Comparison of ENCODE assay signal across 24 cellular contexts in the genomic region with DNA sequence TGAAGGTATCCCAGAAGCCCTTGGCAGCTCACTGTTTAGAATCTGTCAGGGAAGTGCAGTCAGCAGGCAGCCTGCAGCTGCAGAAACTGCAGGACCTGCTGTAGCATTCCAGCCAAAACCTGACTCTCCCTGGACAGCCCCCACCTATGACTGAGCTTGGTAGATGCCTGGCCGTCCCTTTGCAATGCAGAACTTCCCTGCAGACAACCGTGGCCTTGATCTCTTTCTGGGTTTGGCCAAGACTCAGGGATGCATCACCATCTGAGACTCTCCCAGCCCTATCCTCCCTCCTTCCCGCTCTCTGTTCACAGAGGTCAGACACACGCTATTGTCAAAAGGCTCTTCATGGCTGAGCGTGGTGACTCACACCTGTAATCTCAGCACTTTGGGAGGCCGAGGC.
DNase-seq lines count a peak whose midpoint lies in the region; ATAC-seq, FAIRE-seq and TF ChIP-seq lines count a peak whose summit lies in the region.
"Had no signal": no experiment of that assay in that cellular context is flagged by ENCODE, and none has a peak within 500 bp of the region (broad histone marks: within the 10 kb centered on the region; RNA-seq: fewer than 3 reads in every experiment).

No MANE protein-coding gene starts in this region.

- peaks cover 55% of the 10 kb centered on the region for H3K4me1 ChIP-seq in BLaER1
- H3K4me1 ChIP-seq in astrocyte (ENCODE audit: insufficient read depth, low read length): no peaks in the 10 kb centered on the region
- no peaks in the 10 kb centered on the region for H3K4me1 ChIP-seq in neuronal stem cell (ENCODE audit: control insufficient read depth in 2 of 2, insufficient read depth in 1 of 2, low read depth in 1 of 2, low read length in 2 of 2)
- H3K4me1 ChIP-seq: A549 had no signal

- FAIRE-seq in astrocyte (lab: Jason Lieb, UNC): no peak
- FAIRE-seq: A549, GM12878, GM12892, GM18507 had no signal

- H4K8ac ChIP-seq in neuronal stem cell (ENCODE audit: low read depth, low read length): no peak overlapping the region

- H4K20me1 ChIP-seq in BLaER1 (no peaks in the 10 kb centered on the region), astrocyte (ENCODE audit: insufficient read depth, low read length) (no peaks in the 10 kb centered on the region)

- H3K4me2 ChIP-seq in BLaER1: no peak overlapping the region
- no peak overlapping the region for H3K4me2 ChIP-seq in astrocyte (ENCODE audit: low read length)
- no peak overlapping the region for H3K4me2 ChIP-seq in neuronal stem cell (ENCODE audit: insufficient read depth, low read length, poor library complexity, severe bottlenecking)
- H3K4me2 ChIP-seq: A549 had no signal

- no peak overlapping the region for H3K27ac Mint-ChIP-seq in astrocyte (ENCODE audit: unreplicated experiment)
- peak overlapping the region; percentile 67 for H3K27ac Mint-ChIP-seq in neural crest cell (ENCODE audit: unreplicated experiment)
- no peak overlapping the region for H3K27ac Mint-ChIP-seq in activated naive CD4-positive, alpha-beta T cell treated with anti-CD3 and anti-CD28 coated beads, Interleukin-2, amount 10 ng/mL, durations not matched to agents 7 days and 5 days
- H3K27ac Mint-ChIP-seq: B cell; CD4-positive, alpha-beta memory T cell; CD4-positive, CD25-positive, alpha-beta regulatory T cell had no signal

- no CpG with 5 or more reads among the region's 6 CpGs for WGBS in neuronal stem cell (ENCODE audit: extremely low coverage in 2 of 2, insufficient read length in 2 of 2, insufficient replicate concordance in 1 of 2), 2 donors

- CTCF ChIA-PET in activated naive CD4-positive, alpha-beta T cell treated with anti-CD3 and anti-CD28 coated beads, Interleukin-2, amount 10 ng/mL, durations not matched to agents 7 days and 5 days (lab: Charles Lee): no interaction called here

- H3K27me3 Mint-ChIP-seq in astrocyte (ENCODE audit: low read depth, unreplicated experiment): no peaks in the 10 kb centered on the region
- no peaks in the 10 kb centered on the region for H3K27me3 Mint-ChIP-seq in neural crest cell (ENCODE audit: low read depth)
- H3K27me3 Mint-ChIP-seq in activated naive CD4-positive, alpha-beta T cell treated with anti-CD3 and anti-CD28 coated beads, Interleukin-2, amount 10 ng/mL, durations not matched to agents 7 days and 5 days: no peaks in the 10 kb centered on the region
- H3K27me3 Mint-ChIP-seq: B cell; CD4-positive, CD25-positive, alpha-beta regulatory T cell had no signal

- H2BK15ac ChIP-seq in neuronal stem cell (ENCODE audit: low read length): no peak overlapping the region

- peaks cover 3% of the 10 kb centered on the region for H3K4me1 Mint-ChIP-seq in astrocyte (ENCODE audit: low read depth, unreplicated experiment)
- H3K4me1 Mint-ChIP-seq in neural crest cell: no peaks in the 10 kb centered on the region
- H3K4me1 Mint-ChIP-seq in activated naive CD4-positive, alpha-beta T cell treated with anti-CD3 and anti-CD28 coated beads, Interleukin-2, amount 10 ng/mL, durations not matched to agents 7 days and 5 days: no peaks in the 10 kb centered on the region
- H3K4me1 Mint-ChIP-seq: B cell; CD14-positive monocyte; CD4-positive, CD25-positive, alpha-beta regulatory T cell; CD8-positive, alpha-beta memory T cell had no signal

- no peak overlapping the region for H2BK120ac ChIP-seq in neuronal stem cell (ENCODE audit: low read depth, low read length)

- peak overlapping the region; percentile 68 for H3K27ac ChIP-seq in BLaER1
- no peak overlapping the region for H3K27ac ChIP-seq in astrocyte (ENCODE audit: low read depth, low read length)
- H3K27ac ChIP-seq in neuronal stem cell (replicated peaks; ENCODE audit: low read length): no peak overlapping the region
- H3K27ac ChIP-seq: 22Rv1, A549 had no signal

- H3K14ac ChIP-seq in neuronal stem cell (ENCODE audit: low read length): no peak overlapping the region

- no peak overlapping the region for H3K4ac ChIP-seq in neuronal stem cell (ENCODE audit: low read length)

- no peak overlapping the region for H3K4me3 ChIP-seq in BLaER1
- H3K4me3 ChIP-seq in astrocyte (ENCODE audit: insufficient read depth, low read depth, low read length): no peak overlapping the region
- H3K4me3 ChIP-seq in neuronal stem cell (ENCODE audit: low read length in 2 of 2): no peak overlapping the region
- H3K4me3 ChIP-seq: A549, GM12878 had no signal

- peaks cover 93% of the 10 kb centered on the region for H3K36me3 ChIP-seq in BLaER1
- no peaks in the 10 kb centered on the region for H3K36me3 ChIP-seq in astrocyte (ENCODE audit: insufficient read depth, low read length)
- H3K36me3 ChIP-seq in neuronal stem cell (replicated peaks in 1 of 2; ENCODE audit: control insufficient read depth in 2 of 2, insufficient read depth in 2 of 2, low read length in 2 of 2): peaks cover 22 to 67% of the 10 kb centered on the region in 2 donors

- no peak overlapping the region for H3K4me3 Mint-ChIP-seq in astrocyte (ENCODE audit: unreplicated experiment)
- no peak overlapping the region for H3K4me3 Mint-ChIP-seq in neural crest cell
- no peak overlapping the region for H3K4me3 Mint-ChIP-seq in activated naive CD4-positive, alpha-beta T cell treated with anti-CD3 and anti-CD28 coated beads, Interleukin-2, amount 10 ng/mL, durations not matched to agents 7 days and 5 days
- H3K4me3 Mint-ChIP-seq: B cell; CD14-positive monocyte; CD4-positive, alpha-beta memory T cell; CD4-positive, CD25-positive, alpha-beta regulatory T cell; CD8-positive, alpha-beta memory T cell had no signal

- H3K79me2 ChIP-seq in astrocyte (ENCODE audit: insufficient read depth, low read length): no peaks in the 10 kb centered on the region

- H4K91ac ChIP-seq in neuronal stem cell (ENCODE audit: low read depth, low read length, poor library complexity): no peak overlapping the region

- H3K9me3 Mint-ChIP-seq in astrocyte (ENCODE audit: unreplicated experiment) (peaks cover 12% of the 10 kb centered on the region), neural crest cell (peaks cover 8% of the 10 kb centered on the region)
- peaks cover 8% of the 10 kb centered on the region for H3K9me3 Mint-ChIP-seq in activated naive CD4-positive, alpha-beta T cell treated with anti-CD3 and anti-CD28 coated beads, Interleukin-2, amount 10 ng/mL, durations not matched to agents 7 days and 5 days

- peaks cover 41% of the 10 kb centered on the region for H3K9me3 ChIP-seq in BLaER1
- H3K9me3 ChIP-seq in astrocyte (ENCODE audit: insufficient read depth, low read depth, low read length): peaks cover 3% of the 10 kb centered on the region
- H3K9me3 ChIP-seq in neuronal stem cell (replicated peaks in 1 of 2; ENCODE audit: control insufficient read depth in 2 of 2, insufficient read depth in 1 of 2, low read depth in 1 of 2, low read length in 2 of 2): peaks cover 16 to 27% of the 10 kb centered on the region in 2 donors
- H3K9me3 ChIP-seq: A549 had no signal

- no peak overlapping the region for H2BK12ac ChIP-seq in neuronal stem cell (ENCODE audit: low read length)

- DNase-seq in NCI-H226 (peak; percentile 43), astrocyte (ENCODE audit: low read depth) (peak; percentile 22), neural crest cell (ENCODE audit: low read depth, low spot score) (no peak), neuronal stem cell (ENCODE audit: low spot score) (no peak), G401 (ENCODE audit: low spot score) (no peak)
- DNase-seq in activated naive CD4-positive, alpha-beta T cell treated with anti-CD3 and anti-CD28 coated beads, Interleukin-2, amount 10 ng/mL, durations not matched to agents 7 days and 5 days: no peak
- DNase-seq: AML-193; C1 segment of cervical spinal cord; CD4-positive, alpha-beta memory T cell; CD4-positive, CD25-positive, alpha-beta regulatory T cell; CD8-positive, alpha-beta memory T cell; COR-L47; DMS 273 treated with DMSO at 0.1 percent for 48 hours; DMS79 treated with DMSO at 0.1 percent for 48 hours; GDM1 had no signal

- in situ Hi-C loops in G401 (cut with HindIII; ENCODE audit: low sequenced_read_pairs): no loop called here

- H2AK5ac ChIP-seq in neuronal stem cell (ENCODE audit: low read depth, low read length): no peak overlapping the region

- no peaks in the 10 kb centered on the region for H3K79me1 ChIP-seq in neuronal stem cell (ENCODE audit: low read depth, low read length)

- H3K9ac ChIP-seq in BLaER1: no peak overlapping the region
- H3K9ac ChIP-seq in astrocyte (ENCODE audit: low read length): no peak overlapping the region
- H3K9ac ChIP-seq in neuronal stem cell (ENCODE audit: low read depth, low read length, poor library complexity): no peak overlapping the region

- no peak for TF ChIP-seq CTCF in astrocyte (IDR thresholded peaks at IDR 0.05; ENCODE audit: insufficient read depth, low read depth, low read length)
- no peak for TF ChIP-seq CTCF in neural crest cell (conservative IDR thresholded peaks at IDR 0.05)

- no peak overlapping the region for H2BK5ac ChIP-seq in neuronal stem cell (ENCODE audit: low read length)

- H3K18ac ChIP-seq in neuronal stem cell (ENCODE audit: low read length): no peak overlapping the region

- H3K23ac ChIP-seq in neuronal stem cell (ENCODE audit: low read depth, low read length, poor library complexity): no peak overlapping the region

- H3K36me3 Mint-ChIP-seq in astrocyte (ENCODE audit: low read depth, unreplicated experiment): peaks cover 21% of the 10 kb centered on the region
- H3K36me3 Mint-ChIP-seq in neural crest cell (ENCODE audit: low read depth): peaks cover 31% of the 10 kb centered on the region
- H3K36me3 Mint-ChIP-seq in activated naive CD4-positive, alpha-beta T cell treated with anti-CD3 and anti-CD28 coated beads, Interleukin-2, amount 10 ng/mL, durations not matched to agents 7 days and 5 days: no peaks in the 10 kb centered on the region
- H3K36me3 Mint-ChIP-seq: CD4-positive, alpha-beta memory T cell; CD4-positive, CD25-positive, alpha-beta regulatory T cell had no signal

- no peak overlapping the region for H2AFZ ChIP-seq in astrocyte (ENCODE audit: low read depth, low read length)
- H2AFZ ChIP-seq in neuronal stem cell (ENCODE audit: low read length): no peak overlapping the region

- no peak for ATAC-seq in GM21723 (IDR thresholded peaks at IDR 0.05; ENCODE audit: unreplicated experiment)
- ATAC-seq: A549, GM12878 had no signal

- H3K27me3 ChIP-seq in BLaER1: no peaks in the 10 kb centered on the region
- no peaks in the 10 kb centered on the region for H3K27me3 ChIP-seq in astrocyte (ENCODE audit: insufficient read depth, low read length)
- no peaks in the 10 kb centered on the region for H3K27me3 ChIP-seq in neuronal stem cell (ENCODE audit: control insufficient read depth in 3 of 3, insufficient read depth in 3 of 3, low read depth in 1 of 3, low read length in 3 of 3)

Comparison
In these comparisons a context has a peak if more than half of its experiments do, and no peak if none do; other contexts are left out.
1. DNase-seq: peak in NCI-H226 (single experiment) and astrocyte (single experiment); none in neural crest cell (single experiment), activated naive CD4-positive, alpha-beta T cell treated with anti-CD3 and anti-CD28 coated beads, Interleukin-2, amount 10 ng/mL, durations not matched to agents 7 days and 5 days (single experiment), neuronal stem cell (single experiment) and G401 (single experiment).